Comparison of ENCODE assay signal across 8 cellular contexts in genomic region chr11:64844330-64845124, GRCh38. TPM values are rescaled to one million over a fixed set of nuclear protein-coding genes. Genes with fewer than 3 reads are reported as not detected.
DNase-seq lines count a peak whose midpoint lies in the region; ATAC-seq and TF ChIP-seq lines count a peak whose summit lies in the region.

Gene CDC42BPG, minus strand, starts transcription at chr11:64844653. Its CDS starts 84 bp downstream, at chr11:64844569.

- H3K4me3 Mint-ChIP-seq in activated naive CD8-positive, alpha-beta T cell treated with anti-CD3 and anti-CD28 coated beads, Interleukin-2, amount 50 U/mL, for 24 hours, result peak within 1 kb of the TSS; percentile 58

- H3K36me3 Mint-ChIP-seq in activated naive CD8-positive, alpha-beta T cell treated with anti-CD3 and anti-CD28 coated beads, Interleukin-2, amount 50 U/mL, for 24 hours (ENCODE audit: low read depth), result no peaks in the 10 kb centered on the region

- no peaks in the 10 kb centered on the region for H3K9me3 ChIP-seq in heart right ventricle

- H3K4me3 ChIP-seq in GM12864 (ENCODE audit: low read depth, low read length), result peak within 1 kb of the TSS; percentile 37
- peak within 1 kb of the TSS in 9 of 10 donors; percentile 32 to 56 (median 42) for H3K4me3 ChIP-seq in heart right ventricle
- peak within 1 kb of the TSS; percentile 40 for H3K4me3 ChIP-seq in retinal pigment epithelial cell (ENCODE audit: low read length)

- no peaks in the 10 kb centered on the region for H3K9me3 Mint-ChIP-seq in activated naive CD8-positive, alpha-beta T cell treated with anti-CD3 and anti-CD28 coated beads, Interleukin-2, amount 50 U/mL, for 24 hours

- TF ChIP-seq CTCF in GM12864 (IDR thresholded peaks at IDR 0.05; ENCODE audit: low read depth, low read length, missing control alignments), result peak; percentile 63
- TF ChIP-seq CTCF in heart right ventricle (IDR thresholded peaks at IDR 0.05), result peak; percentile 38 to 79 (median 68)
- TF ChIP-seq CTCF in retinal pigment epithelial cell (conservative IDR thresholded peaks at IDR 0.05; ENCODE audit: low read depth, low read length), result peak; percentile 55

- peaks cover 35% of the 10 kb centered on the region for H3K4me1 Mint-ChIP-seq in activated naive CD8-positive, alpha-beta T cell treated with anti-CD3 and anti-CD28 coated beads, Interleukin-2, amount 50 U/mL, for 24 hours

- H3K4me1 ChIP-seq in heart right ventricle, result peaks cover 23 to 40% (median 31%) of the 10 kb centered on the region in 9 donors

- no peaks in the 10 kb centered on the region for H3K36me3 ChIP-seq in heart right ventricle

- ATAC-seq in SK-N-SH treated with all-trans-retinoic acid at 6 μM for 48 hours, result peak; percentile 70
- peak; percentile 60 for ATAC-seq in activated naive CD8-positive, alpha-beta T cell treated with anti-CD3 and anti-CD28 coated beads, Interleukin-2, amount 50 U/mL, for 24 hours
- ATAC-seq in heart right ventricle, result peak in 7 of 8 donors; percentile 23 to 67 (median 48)
- ATAC-seq in GM18870 (IDR thresholded peaks at IDR 0.05; ENCODE audit: unreplicated experiment), result no peak
- ATAC-seq in GM21737 (IDR thresholded peaks at IDR 0.05; ENCODE audit: unreplicated experiment), result no peak

- 2% methylated on average over 73 to 96 of the region's 96 CpGs for WGBS in heart right ventricle, 2 donors

- peak within 1 kb of the TSS in 6 of 10 donors; percentile 12 to 77 (median 32) for H3K27ac ChIP-seq in heart right ventricle

- no peaks in the 10 kb centered on the region for H3K27me3 ChIP-seq in heart right ventricle

- DNase-seq in GM12864 (ENCODE audit: low read depth) (no peak), NAMALWA (ENCODE audit: low spot score) (peak; percentile 87), heart right ventricle (peak in 1 of 2 donors; percentile 76), retinal pigment epithelial cell (ENCODE audit: low read depth) (no peak)
- DNase-seq in activated naive CD8-positive, alpha-beta T cell treated with anti-CD3 and anti-CD28 coated beads, Interleukin-2, amount 50 U/mL, for 24 hours, result peak; percentile 71

- H3K27ac Mint-ChIP-seq in activated naive CD8-positive, alpha-beta T cell treated with anti-CD3 and anti-CD28 coated beads, Interleukin-2, amount 50 U/mL, for 24 hours, result peak within 1 kb of the TSS; percentile 32

- no peaks in the 10 kb centered on the region for H3K27me3 Mint-ChIP-seq in activated naive CD8-positive, alpha-beta T cell treated with anti-CD3 and anti-CD28 coated beads, Interleukin-2, amount 50 U/mL, for 24 hours

- intact Hi-C loops in heart right ventricle (cut with DNase I), result loop anchor here in 9 of 10 donors (2.0 to 10.0 kb wide), 8 partner anchors 42 to 273 kb away; partner anchors contain the start of genes ARL2 (in 4 of the 9), BATF2 (in 1 of the 9), SNX15 (in 1 of the 9) and ZNHIT2 (in 1 of the 9)

TF ChIP-seq in SK-N-SH treated with all-trans-retinoic acid at 6 μM for 48 hours, 23 proteins besides CTCF, POLR2A, EP300 and RAD21:
- TF ChIP-seq CSDC2 (CRISPR knock-in tag; IDR thresholded peaks at IDR 0.05), result no peak
- TF ChIP-seq BACH2 (CRISPR knock-in tag; IDR thresholded peaks at IDR 0.05; ENCODE audit: borderline replicate concordance), result no peak
- TF ChIP-seq TSHZ2 (CRISPR knock-in tag; IDR thresholded peaks at IDR 0.05), result no peak
- TF ChIP-seq PATZ1 (CRISPR knock-in tag; IDR thresholded peaks at IDR 0.05; ENCODE audit: borderline replicate concordance), result no peak
- TF ChIP-seq CREB5 (CRISPR knock-in tag; IDR thresholded peaks at IDR 0.05; ENCODE audit: low read depth), result no peak
- TF ChIP-seq POU6F1 (CRISPR knock-in tag; IDR thresholded peaks at IDR 0.05; ENCODE audit: borderline replicate concordance, low read depth), result no peak
- TF ChIP-seq CSRNP3 (CRISPR knock-in tag; IDR thresholded peaks at IDR 0.05), result no peak
- TF ChIP-seq OSR1 (CRISPR knock-in tag; IDR thresholded peaks at IDR 0.05), result no peak
- no peak for TF ChIP-seq ZNF8 (CRISPR knock-in tag; IDR thresholded peaks at IDR 0.05)
- TF ChIP-seq ISL1 (CRISPR knock-in tag; IDR thresholded peaks at IDR 0.05), result no peak
- no peak for TF ChIP-seq RARB (CRISPR knock-in tag; IDR thresholded peaks at IDR 0.05)
- TF ChIP-seq SNAI2 (CRISPR knock-in tag; IDR thresholded peaks at IDR 0.05), result no peak
- TF ChIP-seq ARNTL (CRISPR knock-in tag; IDR thresholded peaks at IDR 0.05; ENCODE audit: borderline replicate concordance, low read depth), result no peak
- no peak for TF ChIP-seq TCF4 (CRISPR knock-in tag; IDR thresholded peaks at IDR 0.05; ENCODE audit: borderline replicate concordance)

RNA-seq across cellular contexts. Expression of gene CDC42BPG, which starts in this region (rescaled TPM):
- total RNA-seq in heart right ventricle, result 1 to 10 TPM in 1 of 10 donors, under 1 TPM in 9; 0.04 to 1.3 (median 0.27) TPM
- under 1 TPM; 0.17 to 0.37 TPM for polyA plus RNA-seq in heart right ventricle

Comparison
In these comparisons a context has a peak if more than half of its experiments do, and no peak if none do; other contexts are left out.
1. DNase-seq: peak in NAMALWA (single experiment) and activated naive CD8-positive, alpha-beta T cell treated with anti-CD3 and anti-CD28 coated beads, Interleukin-2, amount 50 U/mL, for 24 hours (single experiment); none in GM12864 (single experiment) and retinal pigment epithelial cell (single experiment).
2. ATAC-seq: peak in SK-N-SH treated with all-trans-retinoic acid at 6 μM for 48 hours (single experiment), activated naive CD8-positive, alpha-beta T cell treated with anti-CD3 and anti-CD28 coated beads, Interleukin-2, amount 50 U/mL, for 24 hours (single experiment) and heart right ventricle (7 of 8); none in GM18870 (single experiment) and GM21737 (single experiment).
3. Peak in every context shown above with its lines, with median percentiles within 50 percentile points of each other: H3K4me3 ChIP-seq and CTCF ChIP-seq.